ENCODE assay signal across 4 cellular contexts in genomic region chr1:25419338-25419737, GRCh38. TPM values are rescaled to one million over a fixed set of nuclear protein-coding genes. Genes with fewer than 3 reads are reported as not detected.
"Had no signal": no experiment of that assay in that cellular context is flagged by ENCODE, and none has a peak within 500 bp of the region (broad histone marks: within the 10 kb centered on the region; RNA-seq: fewer than 3 reads in every experiment).

No MANE protein-coding gene starts in this region.

RNA-seq across cellular contexts. Expression of gene RHCE, which starts 1.3 kb away (rescaled TPM):
- total RNA-seq: subcutaneous adipose tissue, thoracic aorta, transverse colon, vagina had no signal
